ENCODE assay signal across 10 cellular contexts in genomic region chr6:155026366-155027045, GRCh38. TPM values are rescaled to one million over a fixed set of nuclear protein-coding genes. Genes with fewer than 3 reads are reported as not detected.
A peak's percentile ranks its signal among the peaks of the same experiment; 100 is the strongest.
DNase-seq lines count a peak whose midpoint lies in the region; ATAC-seq and TF ChIP-seq lines count a peak whose summit lies in the region.
"Had no signal": no experiment of that assay in that cellular context is flagged by ENCODE, and none has a peak within 500 bp of the region (broad histone marks: within the 10 kb centered on the region; RNA-seq: fewer than 3 reads in every experiment).

No MANE protein-coding gene starts in this region.

- H3K36me3 Mint-ChIP-seq in naive thymus-derived CD4-positive, alpha-beta T cell: no peaks in the 10 kb centered on the region
- H3K36me3 Mint-ChIP-seq in activated CD8-positive, alpha-beta memory T cell treated with anti-CD3 and anti-CD28 coated beads, Interleukin-2, amount 10 ng/mL, durations not matched to agents 7 days and 5 days: no peaks in the 10 kb centered on the region

- DNase-seq in ACHN (peak; percentile 81), HCT116 (ENCODE audit: low read depth, low spot score) (peak; percentile 82), amniotic stem cell (lab: John Stamatoyannopoulos, UW) (peak; percentile 42), left lung (peak; percentile 36 to 80), NOMO-1 treated with dmso at 0.1 percent for 144 hours (lab: John Stamatoyannopoulos, UW; ENCODE audit: unreplicated experiment) (no peak)
- no peak for DNase-seq in naive thymus-derived CD4-positive, alpha-beta T cell
- DNase-seq in activated CD8-positive, alpha-beta memory T cell treated with anti-CD3 and anti-CD28 coated beads, Interleukin-2, amount 10 ng/mL, durations not matched to agents 7 days and 5 days: no peak
- DNase-seq: activated CD4-positive, alpha-beta T cell treated with anti-CD3 and anti-CD28 coated beads, Interleukin-2, amount 10 ng/mL, durations not matched to agents 24 days and 14 days; NCI-H1436 treated with DMSO at 0.1 percent for 48 hours had no signal

- intact Hi-C loops in HCT116 (cut with micrococcal nuclease) (no loop called here), left lung (cut with DNase I) (no loop called here)
- intact Hi-C loops in naive thymus-derived CD4-positive, alpha-beta T cell (cut with micrococcal nuclease): no loop called here

- ATAC-seq in HCT116 (peak; percentile 100), left lung (peak; percentile 80), HG03175 (IDR thresholded peaks at IDR 0.05; ENCODE audit: unreplicated experiment) (no peak)
- ATAC-seq in naive thymus-derived CD4-positive, alpha-beta T cell: no peak
- no peak for ATAC-seq in activated CD8-positive, alpha-beta memory T cell treated with anti-CD3 and anti-CD28 coated beads, Interleukin-2, amount 10 ng/mL, durations not matched to agents 7 days and 5 days

- in situ Hi-C loops in ACHN (cut with HindIII; ENCODE audit: low pct_ligation_motif_present, low pct_unique_long_range_greater_than_20kb, low sequenced_read_pairs): no loop called here

- no peaks in the 10 kb centered on the region for H3K9me2 ChIP-seq in HCT116 (ENCODE audit: insufficient read depth)

- H3K4me3 Mint-ChIP-seq in naive thymus-derived CD4-positive, alpha-beta T cell: no peak overlapping the region
- no peak overlapping the region for H3K4me3 Mint-ChIP-seq in activated CD8-positive, alpha-beta memory T cell treated with anti-CD3 and anti-CD28 coated beads, Interleukin-2, amount 10 ng/mL, durations not matched to agents 7 days and 5 days
- H3K4me3 Mint-ChIP-seq: activated CD4-positive, alpha-beta T cell treated with anti-CD3 and anti-CD28 coated beads, Interleukin-2, amount 10 ng/mL, durations not matched to agents 24 days and 14 days had no signal

- H3K36me3 ChIP-seq in HCT116 (ENCODE audit: control insufficient read depth in 1 of 2, insufficient read depth in 2 of 2, low read length in 2 of 2): no peaks in the 10 kb centered on the region
- no peaks in the 10 kb centered on the region for H3K36me3 ChIP-seq in left lung
- no peaks in the 10 kb centered on the region for H3K36me3 ChIP-seq in naive thymus-derived CD4-positive, alpha-beta T cell (ENCODE audit: control insufficient read depth in 2 of 3, insufficient read depth in 3 of 3, low read length in 3 of 3)

- H3K9me3 ChIP-seq in HCT116 (ENCODE audit: control insufficient read depth in 1 of 2, insufficient read depth in 1 of 2, low read depth in 1 of 2, low read length in 2 of 2): no peaks in the 10 kb centered on the region
- H3K9me3 ChIP-seq in left lung: no peaks in the 10 kb centered on the region
- no peaks in the 10 kb centered on the region for H3K9me3 ChIP-seq in naive thymus-derived CD4-positive, alpha-beta T cell (ENCODE audit: control insufficient read depth in 2 of 3, low read length in 3 of 3)

- peak overlapping the region; percentile 58 for H3K4me2 ChIP-seq in HCT116 (ENCODE audit: low read length)

- no peaks in the 10 kb centered on the region for H3K79me2 ChIP-seq in HCT116 (ENCODE audit: insufficient read depth, low read length)

- H3K27me3 Mint-ChIP-seq in naive thymus-derived CD4-positive, alpha-beta T cell: peaks cover 0 to 5% (median 0%) of the 10 kb centered on the region in 5 donors
- H3K27me3 Mint-ChIP-seq in activated CD8-positive, alpha-beta memory T cell treated with anti-CD3 and anti-CD28 coated beads, Interleukin-2, amount 10 ng/mL, durations not matched to agents 7 days and 5 days: no peaks in the 10 kb centered on the region

- H3K4me1 ChIP-seq in HCT116 (ENCODE audit: control insufficient read depth in 1 of 2, insufficient read depth in 2 of 2, low read length in 2 of 2) (peaks cover 12 to 16% of the 10 kb centered on the region in 2 experiments), left lung (no peaks in the 10 kb centered on the region)
- no peaks in the 10 kb centered on the region for H3K4me1 ChIP-seq in naive thymus-derived CD4-positive, alpha-beta T cell (ENCODE audit: control insufficient read depth in 2 of 2, insufficient read depth in 2 of 2, low read length in 2 of 2)

- CTCF ChIA-PET in HCT116 (lab: Charles Lee): no interaction called here
- CTCF ChIA-PET in naive thymus-derived CD4-positive, alpha-beta T cell (lab: Charles Lee): no interaction called here
- CTCF ChIA-PET in activated CD8-positive, alpha-beta memory T cell treated with anti-CD3 and anti-CD28 coated beads, Interleukin-2, amount 10 ng/mL, durations not matched to agents 7 days and 5 days (lab: Charles Lee): no interaction called here

- no peak overlapping the region for H3K9ac ChIP-seq in HCT116 (ENCODE audit: low read length)

- H3K4me1 Mint-ChIP-seq in naive thymus-derived CD4-positive, alpha-beta T cell: no peaks in the 10 kb centered on the region
- H3K4me1 Mint-ChIP-seq in activated CD8-positive, alpha-beta memory T cell treated with anti-CD3 and anti-CD28 coated beads, Interleukin-2, amount 10 ng/mL, durations not matched to agents 7 days and 5 days: no peaks in the 10 kb centered on the region

- TF ChIP-seq CTCF in HCT116 (IDR thresholded peaks at IDR 0.05 in 2 of 3, conservative IDR thresholded peaks at IDR 0.05 in 1 of 3; ENCODE audit: borderline replicate concordance in 1 of 3, insufficient read depth in 1 of 3, low read depth in 2 of 3, low read length in 2 of 3) (no peak), left lung (IDR thresholded peaks at IDR 0.05) (no peak)

- H3K27ac ChIP-seq in HCT116 (ENCODE audit: low read depth, low read length): peak overlapping the region; percentile 53
- H3K27ac ChIP-seq in left lung: no peak overlapping the region
- H3K27ac ChIP-seq in naive thymus-derived CD4-positive, alpha-beta T cell (ENCODE audit: low read depth, low read length): no peak overlapping the region

- BruUV-seq in HCT116 (replicated peaks; lab: Mats Ljungman, UMichigan): no TSS peak

- H2AFZ ChIP-seq in HCT116 (ENCODE audit: low read depth, low read length, poor library complexity, severe bottlenecking): peak overlapping the region; percentile 24

- H3K4me3 ChIP-seq in HCT116 (replicated peaks in 1 of 2; ENCODE audit: low read depth in 1 of 2, low read length in 2 of 2): peak overlapping the region in 1 of 2 experiments; percentile 3; a peak in 1 of 4 replicates
- H3K4me3 ChIP-seq in left lung: no peak overlapping the region
- no peak overlapping the region for H3K4me3 ChIP-seq in naive thymus-derived CD4-positive, alpha-beta T cell (ENCODE audit: low read length)

- POLR2A ChIA-PET in HCT116 (lab: Charles Lee): interaction anchor here (0.8 kb wide), 1 partner anchor 14 kb away, joined by 4 read pairs; no protein-coding TSS in a partner anchor
- POLR2A ChIA-PET in naive thymus-derived CD4-positive, alpha-beta T cell (lab: Charles Lee): no interaction called here

- no peak for TF ChIP-seq POLR2A in HCT116 (IDR thresholded peaks at IDR 0.05; ENCODE audit: borderline replicate concordance, extremely low read depth, insufficient read depth, insufficient read length)

- no peaks in the 10 kb centered on the region for H4K20me1 ChIP-seq in HCT116 (ENCODE audit: insufficient read depth)

- H3K27ac Mint-ChIP-seq in naive thymus-derived CD4-positive, alpha-beta T cell: no peak overlapping the region
- H3K27ac Mint-ChIP-seq in activated CD8-positive, alpha-beta memory T cell treated with anti-CD3 and anti-CD28 coated beads, Interleukin-2, amount 10 ng/mL, durations not matched to agents 7 days and 5 days: no peak overlapping the region
- H3K27ac Mint-ChIP-seq: activated CD4-positive, alpha-beta T cell treated with anti-CD3 and anti-CD28 coated beads, Interleukin-2, amount 10 ng/mL, durations not matched to agents 24 days and 14 days had no signal

- RAD21 ChIA-PET in HCT116 (lab: Charles Lee; ENCODE audit: low non-redundant PET in 1 of 2, low total read pairs in 2 of 2, uncharacterized antibody in 2 of 2, unreplicated experiment in 2 of 2): no interaction called here

- H3K27me3 ChIP-seq in HCT116 (ENCODE audit: insufficient read depth, low read length): no peaks in the 10 kb centered on the region
- no peaks in the 10 kb centered on the region for H3K27me3 ChIP-seq in left lung
- H3K27me3 ChIP-seq in naive thymus-derived CD4-positive, alpha-beta T cell (ENCODE audit: control insufficient read depth in 2 of 2, insufficient read depth in 2 of 2, low read length in 2 of 2): no peaks in the 10 kb centered on the region

- H3K9me3 Mint-ChIP-seq in naive thymus-derived CD4-positive, alpha-beta T cell: peaks cover 0 to 2% (median 0%) of the 10 kb centered on the region in 11 donors
- H3K9me3 Mint-ChIP-seq in activated CD8-positive, alpha-beta memory T cell treated with anti-CD3 and anti-CD28 coated beads, Interleukin-2, amount 10 ng/mL, durations not matched to agents 7 days and 5 days (ENCODE audit: low read depth): no peaks in the 10 kb centered on the region
- H3K9me3 Mint-ChIP-seq: activated CD4-positive, alpha-beta T cell treated with anti-CD3 and anti-CD28 coated beads, Interleukin-2, amount 10 ng/mL, durations not matched to agents 24 days and 14 days had no signal

- TF ChIP-seq RAD21 in HCT116 (IDR thresholded peaks at IDR 0.05; ENCODE audit: low read depth): peak; percentile 26

TF ChIP-seq in HCT116, 20 proteins besides CTCF, POLR2A, EP300 and RAD21 (continues in another document):
- TF ChIP-seq EGR1 (IDR thresholded peaks at IDR 0.05; ENCODE audit: low read depth) (no peak), ZFX (IDR thresholded peaks at IDR 0.05) (no peak), POLR2AphosphoS5 (IDR thresholded peaks at IDR 0.05; ENCODE audit: low read depth, low read length) (peak; percentile 61), EZH2phosphoT487 (IDR thresholded peaks at IDR 0.05; ENCODE audit: borderline replicate concordance) (no peak), FOSL1 (IDR thresholded peaks at IDR 0.05; ENCODE audit: low read depth) (peak; percentile 99), SRF (IDR thresholded peaks at IDR 0.05; ENCODE audit: low read depth) (peak; percentile 79), EZH2 (IDR thresholded peaks at IDR 0.05) (no peak), CEBPB (IDR thresholded peaks at IDR 0.05; ENCODE audit: low read depth) (no peak), ELF1 (IDR thresholded peaks at IDR 0.05; ENCODE audit: borderline replicate concordance, low read depth) (no peak), YY1 (IDR thresholded peaks at IDR 0.05; ENCODE audit: extremely low read depth, insufficient replicate concordance, low read depth, low read length) (peak; percentile 45), SP1 (IDR thresholded peaks at IDR 0.05; ENCODE audit: low read depth) (peak; percentile 81), ATF3 (IDR thresholded peaks at IDR 0.05) (no peak)

RNA-seq across cellular contexts. Expression of gene TIAM2, which starts 31.4 kb away (rescaled TPM):
- total RNA-seq in HCT116 (2021; ENCODE audit: unreplicated experiment) (9.4 TPM), left lung (1 to 10 TPM; 6.9 to 7.8 TPM)
- 2.1 and 3.9 TPM in 2 replicates for polyA plus RNA-seq in HCT116 (2012)
- total RNA-seq in naive thymus-derived CD4-positive, alpha-beta T cell: 10 to 100 TPM in 1 of 5 experiments, 1 to 10 TPM in 4; 3.6 to 11.6 (median 8.6) TPM
- polyA plus RNA-seq in naive thymus-derived CD4-positive, alpha-beta T cell: under 1 TPM; 0.66 to 0.78 TPM
- 10 to 100 TPM in 1 of 2 experiments, 1 to 10 TPM in 1; 6.9 to 14.6 TPM for total RNA-seq in activated CD8-positive, alpha-beta memory T cell treated with anti-CD3 and anti-CD28 coated beads, Interleukin-2, amount 10 ng/mL, durations not matched to agents 7 days and 5 days

Comparison
In these comparisons a context has a peak if more than half of its experiments do, and no peak if none do; other contexts are left out.
1. DNase-seq: peak in ACHN (single experiment), HCT116 (single experiment), amniotic stem cell (single experiment) and left lung (2 of 2); none in naive thymus-derived CD4-positive, alpha-beta T cell (0 of 9), activated CD8-positive, alpha-beta memory T cell treated with anti-CD3 and anti-CD28 coated beads, Interleukin-2, amount 10 ng/mL, durations not matched to agents 7 days and 5 days (single experiment) and NOMO-1 treated with dmso at 0.1 percent for 144 hours (single experiment).
2. ATAC-seq: peak in HCT116 (single experiment) and left lung (single experiment); none in HG03175 (single experiment), naive thymus-derived CD4-positive, alpha-beta T cell (single experiment) and activated CD8-positive, alpha-beta memory T cell treated with anti-CD3 and anti-CD28 coated beads, Interleukin-2, amount 10 ng/mL, durations not matched to agents 7 days and 5 days (single experiment).